Comparison of ENCODE assay signal across 12 cellular contexts in the genomic region with DNA sequence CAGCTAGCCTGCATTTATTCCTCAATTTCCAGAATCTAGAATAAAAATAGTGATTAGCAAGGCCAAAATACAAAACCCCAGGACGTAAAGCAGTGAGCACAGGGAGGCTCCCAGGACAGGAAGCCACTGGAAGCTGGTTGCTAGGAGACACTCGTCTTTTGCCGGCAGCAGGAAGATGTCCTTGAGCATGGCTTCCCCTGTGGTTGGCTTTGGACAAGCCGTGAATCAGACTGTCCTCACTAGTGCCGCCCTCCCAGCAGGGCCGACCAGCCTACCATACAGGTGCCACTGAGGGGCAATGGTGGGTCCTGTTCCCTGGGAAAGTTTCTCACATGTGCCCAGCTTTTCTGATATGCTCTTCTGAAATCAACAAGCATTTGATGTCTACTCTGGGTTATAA.
A peak's percentile ranks its signal among the peaks of the same experiment; 100 is the strongest.
DNase-seq lines count a peak whose midpoint lies in the region; ATAC-seq and TF ChIP-seq lines count a peak whose summit lies in the region.
"Had no signal": no experiment of that assay in that cellular context is flagged by ENCODE, and none has a peak within 500 bp of the region (broad histone marks: within the 10 kb centered on the region; RNA-seq: fewer than 3 reads in every experiment).

No MANE protein-coding gene starts in this region.

- CTCF ChIA-PET in PC-3 (lab: Charles Lee), result interaction anchor here (0.7 to 0.8 kb wide), 2 partner anchors 8 kb away, joined by 3 read pairs; no protein-coding TSS in a partner anchor

- no peak for TF ChIP-seq CTCF in PC-3 (conservative IDR thresholded peaks at IDR 0.05; ENCODE audit: low read depth, low read length)

- no peaks in the 10 kb centered on the region for H4K20me1 ChIP-seq in PC-3 (ENCODE audit: low read length)

- H3K9me3 ChIP-seq in PC-3 (ENCODE audit: low read length), result no peaks in the 10 kb centered on the region
- H3K9me3 ChIP-seq: neutrophil had no signal

- H3K36me3 ChIP-seq in PC-3 (ENCODE audit: low read depth, low read length), result no peaks in the 10 kb centered on the region
- H3K36me3 ChIP-seq: neutrophil had no signal

- no peaks in the 10 kb centered on the region for H3K27me3 ChIP-seq in PC-3 (ENCODE audit: low read length)

- H3K9me2 ChIP-seq in PC-3 (replicated peaks; ENCODE audit: low read length), result no peaks in the 10 kb centered on the region

- BruUV-seq in PC-3 (replicated peaks; lab: Mats Ljungman, UMichigan), result no TSS peak

- POLR2A ChIA-PET in PC-3 (lab: Charles Lee; ENCODE audit: unreplicated experiment), result no interaction called here

- H3K4me1 ChIP-seq in PC-3 (ENCODE audit: insufficient read depth, low read length), result peaks cover 19% of the 10 kb centered on the region

- H3F3A ChIP-seq in PC-3 (ENCODE audit: low read length, unreplicated experiment), result no peaks in the 10 kb centered on the region

- no peak overlapping the region for H3K27ac ChIP-seq in PC-3 (ENCODE audit: low read length)
- H3K27ac ChIP-seq: epithelial cell of prostate, neutrophil had no signal

- H2AFZ ChIP-seq in PC-3 (ENCODE audit: low read length), result no peak overlapping the region

- no peak overlapping the region for H3K4me3 ChIP-seq in PC-3 (ENCODE audit: low read length)

- intact Hi-C loops in PC-3 (cut with micrococcal nuclease), result no loop called here

- DNase-seq in A172 (ENCODE audit: low spot score) (peak; percentile 93), HT1080 (ENCODE audit: low read depth) (peak; percentile 78), PC-3 (no peak), glomerular visceral epithelial cell (ENCODE audit: extremely low spot score) (peak; percentile 63), GM19238 (ENCODE audit: insufficient read length, low spot score) (no peak), T-helper 9 cell (no peak), SKM-1 (lab: John Stamatoyannopoulos, UW; ENCODE audit: unreplicated experiment) (no peak), HT-29 (ENCODE audit: low spot score) (no peak)
- DNase-seq: NCI-H1436 treated with DMSO at 0.1 percent for 48 hours; stimulated activated CD4-positive, alpha-beta T cell treated with anti-CD3 and anti-CD28 coated beads, Interleukin-2, amount 100 ng/mL, for 48 hours had no signal

- no peaks in the 10 kb centered on the region for H3K79me2 ChIP-seq in PC-3 (ENCODE audit: low read length)

- H3K4me2 ChIP-seq in PC-3 (ENCODE audit: low read length), result no peak overlapping the region

- H3K9ac ChIP-seq in PC-3 (ENCODE audit: low read length), result no peak overlapping the region

- ATAC-seq in PC-3, result peak; percentile 59

Comparison
In these comparisons a context has a peak if more than half of its experiments do, and no peak if none do; other contexts are left out.
1. DNase-seq: peak in A172 (single experiment), HT1080 (single experiment) and glomerular visceral epithelial cell (single experiment); none in PC-3 (single experiment), GM19238 (single experiment), T-helper 9 cell (single experiment), SKM-1 (single experiment) and HT-29 (single experiment).